ENCODE assay signal across 8 cellular contexts in the genomic region with DNA sequence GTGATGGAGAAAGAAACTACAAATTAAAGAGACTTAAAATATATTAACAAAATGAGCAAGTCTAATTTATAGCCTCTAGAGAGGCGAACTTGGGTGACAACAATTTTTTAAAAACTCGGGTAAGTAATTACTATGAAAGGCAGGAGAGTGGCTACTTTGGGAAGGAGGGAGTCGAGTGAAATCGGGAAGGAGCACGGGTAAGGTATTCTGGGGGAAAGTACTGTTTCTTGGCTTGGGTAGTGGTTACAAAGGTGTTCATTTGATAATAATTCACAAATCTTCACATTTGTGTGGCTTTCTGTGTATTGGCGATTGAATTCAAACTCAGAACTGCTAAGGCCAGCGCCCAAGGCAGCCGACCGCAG. TPM values are rescaled to one million over a fixed set of nuclear protein-coding genes. Genes with fewer than 3 reads are reported as not detected.
DNase-seq lines count a peak whose midpoint lies in the region; ATAC-seq and TF ChIP-seq lines count a peak whose summit lies in the region.

No MANE protein-coding gene starts in this region.

- WGBS in ovary, 3 donors: 30 to 31% (median 30%) methylated on average over 9 of the region's 9 CpGs

- DNase-seq in CD8-positive, alpha-beta T cell: no peak
- no peak for DNase-seq in dorsolateral prefrontal cortex
- no peak for DNase-seq in ovary
- DNase-seq in HCEC 1CT: no peak
- DNase-seq in HPDE6-E6E7 (ENCODE audit: extremely low spot score): no peak
- no peak for DNase-seq in mesenteric fat pad (ENCODE audit: low spot score)
- DNase-seq in DMS79 treated with DMSO at 0.1 percent for 48 hours (lab: John Stamatoyannopoulos, UW): no peak

- intact Hi-C loops in CD8-positive, alpha-beta T cell (cut with DNase I, micrococcal nuclease): loop anchor here (1.0 to 5.0 kb wide), 3 partner anchors 186 to 358 kb away; a partner anchor contains a TSS
- intact Hi-C loops in dorsolateral prefrontal cortex (cut with DNase I) (loop anchor here in 1 of 2 donors (5.0 kb wide), 1 partner anchor 498 kb away; no protein-coding TSS in a partner anchor), ovary (cut with DNase I) (loop anchor here in 2 of 4 donors (1.0 to 10.0 kb wide), 2 partner anchors 185 to 187 kb away; no protein-coding TSS in a partner anchor)

- H3K9ac ChIP-seq in OCI-LY3 (ENCODE audit: low read length): peak overlapping the region; percentile 27; the same call in 1 of the 2 replicates

- no peaks in the 10 kb centered on the region for H4K20me1 ChIP-seq in OCI-LY3 (ENCODE audit: insufficient read depth, low read length)

- H3K4me1 ChIP-seq in CD8-positive, alpha-beta T cell (ENCODE audit: insufficient read depth, low read length): peaks cover 13% of the 10 kb centered on the region
- H3K4me1 ChIP-seq in OCI-LY3 (ENCODE audit: low read length): peaks cover 10% of the 10 kb centered on the region
- peaks cover 10% of the 10 kb centered on the region for H3K4me1 ChIP-seq in ovary (ENCODE audit: insufficient read depth)

- no peak overlapping the region for H3K27ac ChIP-seq in CD8-positive, alpha-beta T cell (ENCODE audit: low read depth, low read length)
- H3K27ac ChIP-seq in OCI-LY3 (ENCODE audit: low read length) (no peak overlapping the region), dorsolateral prefrontal cortex (peak overlapping the region in 57 of 59 donors; percentile 36 to 98 (median 89)), ovary (peak overlapping the region in 1 of 2 donors; percentile 18)

- no peaks in the 10 kb centered on the region for H3K27me3 ChIP-seq in CD8-positive, alpha-beta T cell (ENCODE audit: insufficient read depth, low read length)
- H3K27me3 ChIP-seq in OCI-LY3 (ENCODE audit: low read depth, low read length) (no peaks in the 10 kb centered on the region), dorsolateral prefrontal cortex (no peaks in the 10 kb centered on the region), ovary (no peaks in the 10 kb centered on the region)

- no peaks in the 10 kb centered on the region for H3K27me3 Mint-ChIP-seq in CD8-positive, alpha-beta T cell (ENCODE audit: low read depth)

- H3K4me1 Mint-ChIP-seq in CD8-positive, alpha-beta T cell (ENCODE audit: low read depth): peaks cover 23% of the 10 kb centered on the region

- no peak overlapping the region for H3K4me3 ChIP-seq in CD8-positive, alpha-beta T cell (ENCODE audit: low read depth, low read length)
- peak overlapping the region; percentile 92 for H3K4me3 ChIP-seq in OCI-LY3 (ENCODE audit: low read length)
- peak overlapping the region in 57 of 59 donors; percentile 56 to 94 (median 76) for H3K4me3 ChIP-seq in dorsolateral prefrontal cortex
- H3K4me3 ChIP-seq in ovary: peak overlapping the region; percentile 63

- H2AFZ ChIP-seq in OCI-LY3 (ENCODE audit: low read depth, low read length): peak overlapping the region; percentile 84

- no peaks in the 10 kb centered on the region for H3K36me3 ChIP-seq in CD8-positive, alpha-beta T cell (ENCODE audit: insufficient read depth, low read length)
- H3K36me3 ChIP-seq in OCI-LY3 (replicated peaks; ENCODE audit: low read depth, low read length) (no peaks in the 10 kb centered on the region), ovary (no peaks in the 10 kb centered on the region)

- peak overlapping the region; percentile 91 for H3K4me3 Mint-ChIP-seq in CD8-positive, alpha-beta T cell

- POLR2A ChIA-PET in CD8-positive, alpha-beta T cell (lab: Charles Lee): interaction anchor here (1.0 to 5.6 kb wide), 9 partner anchors 10 to 186 kb away, joined by 3 to 56 read pairs (median 9); a partner anchor contains a TSS

- no peak for TF ChIP-seq POLR2A in ovary (IDR thresholded peaks at IDR 0.05)

- H3K36me3 Mint-ChIP-seq in CD8-positive, alpha-beta T cell: no peaks in the 10 kb centered on the region

- TF ChIP-seq EP300 in ovary (IDR thresholded peaks at IDR 0.05): no peak

- peak overlapping the region; percentile 80 for H3K4me2 ChIP-seq in OCI-LY3 (ENCODE audit: low read length)

- H3K27ac Mint-ChIP-seq in CD8-positive, alpha-beta T cell: peak overlapping the region; percentile 90

- CTCF ChIA-PET in CD8-positive, alpha-beta T cell (lab: Charles Lee): interaction anchor here (0.7 to 8.4 kb wide), 22 partner anchors 9 to 541 kb away, joined by 3 to 118 read pairs (median 6); a partner anchor contains a TSS

- no peak for TF ChIP-seq CTCF in CD8-positive, alpha-beta T cell (IDR thresholded peaks at IDR 0.05)
- TF ChIP-seq CTCF in OCI-LY3 (IDR thresholded peaks at IDR 0.05; ENCODE audit: low read depth, low read length) (no peak), dorsolateral prefrontal cortex (IDR thresholded peaks at IDR 0.05 in 54 of 56, conservative IDR thresholded peaks at IDR 0.05 in 2 of 56; ENCODE audit: low read depth in 1 of 56, partially characterized antibody in 56 of 56) (no peak), ovary (IDR thresholded peaks at IDR 0.05) (no peak)

- H3K79me2 ChIP-seq in OCI-LY3 (ENCODE audit: low read length): no peaks in the 10 kb centered on the region

- no peak for ATAC-seq in CD8-positive, alpha-beta T cell

- H3K9me3 ChIP-seq in CD8-positive, alpha-beta T cell (ENCODE audit: low read length): no peaks in the 10 kb centered on the region
- H3K9me3 ChIP-seq in OCI-LY3 (ENCODE audit: insufficient read depth, low read length) (no peaks in the 10 kb centered on the region), ovary (no peaks in the 10 kb centered on the region)

- H3K9me3 Mint-ChIP-seq in CD8-positive, alpha-beta T cell: no peaks in the 10 kb centered on the region

RNA-seq across cellular contexts. Expression of a gene that starts 32.9 kb away (rescaled TPM):
- not detected for total RNA-seq in CD8-positive, alpha-beta T cell
- total RNA-seq in dorsolateral prefrontal cortex (10 to 100 TPM; 34.8 to 69.0 (median 50.5) TPM), ovary (1 to 10 TPM in 6 of 7 donors, under 1 TPM in 1; 0.99 to 6.2 (median 1.8) TPM), mesenteric fat pad (2.1 TPM)
- polyA plus RNA-seq in ovary: 1 to 10 TPM in 1 of 2 donors, under 1 TPM in 1; 0.57 to 2.7 TPM

Comparison
In these comparisons a context has a peak if more than half of its experiments do, and no peak if none do; other contexts are left out.
1. H3K27ac ChIP-seq: peak in dorsolateral prefrontal cortex (57 of 59); none in CD8-positive, alpha-beta T cell (single experiment) and OCI-LY3 (single experiment).
2. RNA of a gene that starts 32.9 kb away (total RNA-seq): 34.8 to 69.0 TPM in dorsolateral prefrontal cortex; 2.1 TPM in mesenteric fat pad (single experiment), 0.99 to 6.2 TPM in ovary and not detected in CD8-positive, alpha-beta T cell; every median in the first group is over 4 times any median in the second.